5 cellular contexts compared by ENCODE assay signal in genomic region chr3:174423936-174424335, GRCh38.
"Had no signal": no experiment of that assay in that cellular context is flagged by ENCODE, and none has a peak within 500 bp of the region (broad histone marks: within the 10 kb centered on the region; RNA-seq: fewer than 3 reads in every experiment).

No MANE protein-coding gene starts in this region.

- DNase-seq: H9, HCEC 1CT, KBM-7 had no signal

- H3K4me3 ChIP-seq: GM23338 had no signal

- ATAC-seq: GM23338, HepG2 had no signal
